ENCODE assay signal across 30 cellular contexts in genomic region chr22:44630826-44631225, GRCh38.
"Had no signal": no experiment of that assay in that cellular context is flagged by ENCODE, and none has a peak within 500 bp of the region (broad histone marks: within the 10 kb centered on the region; RNA-seq: fewer than 3 reads in every experiment).

No MANE protein-coding gene starts in this region.

- H3K9me3 Mint-ChIP-seq: activated T-helper 17 cell treated with anti-CD3 and anti-CD28 coated beads, Interleukin-2, amount 50 U/mL, for 72 hours; dendritic cell treated with granulocyte-macrophage colony-stimulating factor and Interleukin-4, amounts not matched to agents 40 ng/mL and 50 ng/mL, for 4 days; endodermal cell had no signal

- H3K27ac Mint-ChIP-seq: activated B cell treated with CpG ODN at 0.5 μM for 24 hours; activated CD8-positive, alpha-beta T cell treated with anti-CD3 and anti-CD28 coated beads for 36 hours; activated naive CD4-positive, alpha-beta T cell treated with anti-CD3 and anti-CD28 coated beads, Interleukin-2, amount 50 U/mL, for 72 hours; activated T-helper 17 cell treated with anti-CD3 and anti-CD28 coated beads, Interleukin-2, amount 50 U/mL, for 72 hours; dendritic cell treated with granulocyte-macrophage colony-stimulating factor and Interleukin-4, amounts not matched to agents 40 ng/mL and 50 ng/mL, for 4 days; endodermal cell; T-helper 17 cell; T-helper 2 cell treated with Interferon-gamma antibody and Interleukin-4, amounts not matched to agents 5 μg/mL and 100 μg/mL, for 36 hours had no signal

- DNase-seq: activated B cell treated with CpG ODN at 0.5 μM for 24 hours; activated CD4-positive, alpha-beta T cell treated with anti-CD3 and anti-CD28 coated beads for 48 hours; activated CD4-positive, alpha-beta T cell treated with anti-CD3 and anti-CD28 coated beads, Interleukin-2, amount 50 U/mL, for 1 hour; activated CD4-positive, alpha-beta T cell treated with anti-CD3 and anti-CD28 coated beads, Interleukin-2, amount 50 U/mL, for 48 hours; activated CD8-positive, alpha-beta memory T cell treated with anti-CD3 and anti-CD28 coated beads for 24 hours; activated CD8-positive, alpha-beta T cell treated with anti-CD3 and anti-CD28 coated beads for 36 hours; activated effector memory CD4-positive, alpha-beta T cell treated with Interleukin-2 at 50 U/mL for 16 hours; activated gamma-delta T cell treated with Interleukin-2 at 50 U/mL for 16 hours; activated naive CD4-positive, alpha-beta T cell treated with Interleukin-2 at 50 U/mL for 16 hours; activated T-cell treated with anti-CD3 and anti-CD28 coated beads, Interleukin-2, amount 50 U/mL, for 4 hours; adrenal gland; amygdala; aorta; body of pancreas; caudate nucleus; cerebellar nuclear complex; effector memory CD4-positive, alpha-beta T cell; endodermal cell; foreskin fibroblast; T-helper 17 cell; T1000; WERI-Rb-1 had no signal

- H3K4me1 ChIP-seq: adrenal gland, body of pancreas had no signal

- H3K4me3 ChIP-seq: adrenal gland, body of pancreas, coronary artery, dorsolateral prefrontal cortex had no signal

- H3K4me1 Mint-ChIP-seq: activated B cell treated with CpG ODN at 0.5 μM for 24 hours had no signal

- H3K36me3 ChIP-seq: adrenal gland, WERI-Rb-1 had no signal

- H3K27ac ChIP-seq: adrenal gland, body of pancreas, coronary artery, dorsolateral prefrontal cortex, WERI-Rb-1 had no signal

- H3K27me3 Mint-ChIP-seq: activated CD8-positive, alpha-beta T cell treated with anti-CD3 and anti-CD28 coated beads for 36 hours; activated T-helper 17 cell treated with anti-CD3 and anti-CD28 coated beads, Interleukin-2, amount 50 U/mL, for 72 hours; T-helper 17 cell had no signal

- H3K4me3 Mint-ChIP-seq: activated B cell treated with CpG ODN at 0.5 μM for 24 hours; activated CD8-positive, alpha-beta T cell treated with anti-CD3 and anti-CD28 coated beads for 36 hours; activated T-cell treated with anti-CD3 and anti-CD28 coated beads, Interleukin-2, amount 50 U/mL, for 4 hours; activated T-helper 17 cell treated with anti-CD3 and anti-CD28 coated beads, Interleukin-2, amount 50 U/mL, for 72 hours; dendritic cell treated with granulocyte-macrophage colony-stimulating factor and Interleukin-4, amounts not matched to agents 40 ng/mL and 50 ng/mL, for 4 days; endodermal cell; T-helper 17 cell; T-helper 2 cell treated with Interferon-gamma antibody and Interleukin-4, amounts not matched to agents 5 μg/mL and 100 μg/mL, for 36 hours had no signal

- ATAC-seq: activated CD4-positive, CD25-positive, alpha-beta regulatory T cell treated with anti-CD3 and anti-CD28 coated beads, Interleukin-2, amount 50 U/mL, for 24 hours; activated CD8-positive, alpha-beta T cell treated with anti-CD3 and anti-CD28 coated beads for 36 hours; activated naive CD4-positive, alpha-beta T cell treated with anti-CD3 and anti-CD28 coated beads, Interleukin-2, amount 50 U/mL, for 72 hours; activated T-cell treated with anti-CD3 and anti-CD28 coated beads, Interleukin-2, amount 50 U/mL, for 4 hours; activated T-helper 17 cell treated with anti-CD3 and anti-CD28 coated beads, Interleukin-2, amount 50 U/mL, for 72 hours; body of pancreas; esophagus mucosa; T-helper 17 cell had no signal

- H3K9me3 ChIP-seq: adrenal gland, body of pancreas had no signal
